In the genomic region with DNA sequence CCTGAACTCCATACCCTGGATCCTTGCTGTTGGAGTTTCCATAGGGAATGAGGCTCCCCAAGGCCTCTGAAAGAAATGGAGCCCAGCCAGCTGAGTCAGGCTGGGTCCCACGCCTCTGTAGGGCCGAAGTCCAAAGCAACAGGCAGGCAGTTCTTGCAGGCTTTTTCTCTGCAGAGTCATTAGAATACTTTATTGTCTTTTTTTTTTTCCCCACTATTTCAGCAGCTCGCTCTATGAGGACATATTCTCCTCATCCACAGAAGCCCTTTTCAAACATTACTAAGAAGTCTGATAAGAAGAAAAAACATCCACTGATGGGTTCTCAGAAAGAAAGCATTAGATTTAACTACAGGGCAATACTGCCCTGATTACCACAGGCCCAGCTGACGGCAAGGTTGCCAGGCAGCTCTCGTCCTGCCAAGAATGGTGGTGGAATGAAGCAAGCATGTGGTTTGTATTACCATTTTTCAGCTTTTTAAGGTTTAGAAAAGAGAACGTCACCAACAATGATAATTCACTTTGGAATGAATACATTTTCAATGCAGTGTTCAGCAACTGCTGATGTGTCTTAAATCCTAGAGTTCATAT, we compare ENCODE assay signal across 8 cellular contexts.
DNase-seq lines count a peak whose midpoint lies in the region; ATAC-seq and TF ChIP-seq lines count a peak whose summit lies in the region.

No MANE protein-coding gene starts in this region.

- no peak for TF ChIP-seq POLR2A in testis (IDR thresholded peaks at IDR 0.05)

- no peaks in the 10 kb centered on the region for H3K79me2 ChIP-seq in mammary epithelial cell (ENCODE audit: insufficient read depth, low read length)

- H3K27ac ChIP-seq in mammary epithelial cell (ENCODE audit: insufficient read depth, low read depth, low read length) (peak overlapping the region; percentile 63), liver (ENCODE audit: low read depth in 1 of 2, low read length in 2 of 2) (peak overlapping the region; percentile 83 to 88), testis (peak overlapping the region; percentile 8 to 80)

- DNase-seq in HuH-7.5 (ENCODE audit: low spot score) (peak; percentile 20), mammary epithelial cell (peak; percentile 81), testis (peak; percentile 73), GM13976 (ENCODE audit: low spot score) (no peak), SKM-1 treated with dmso at 0.1 percent for 144 hours (lab: John Stamatoyannopoulos, UW; ENCODE audit: unreplicated experiment) (no peak)
- no peak for DNase-seq in activated CD4-positive, alpha-beta T cell treated with anti-CD3 and anti-CD28 coated beads, Interleukin-2, amount 50 U/mL, for 48 hours

- H3K9me3 ChIP-seq in mammary epithelial cell (replicated peaks; ENCODE audit: insufficient read depth, low read length) (no peaks in the 10 kb centered on the region), liver (ENCODE audit: control insufficient read depth in 4 of 4, low read length in 3 of 4) (no peaks in the 10 kb centered on the region), testis (no peaks in the 10 kb centered on the region)

- H3K4me3 ChIP-seq in mammary epithelial cell (replicated peaks in 1 of 3; ENCODE audit: insufficient read depth in 1 of 3, low read depth in 2 of 3, low read length in 3 of 3) (no peak overlapping the region), liver (ENCODE audit: low read depth in 1 of 3, low read length in 3 of 3) (no peak overlapping the region), testis (no peak overlapping the region)

- H3K4me2 ChIP-seq in mammary epithelial cell (ENCODE audit: insufficient read depth, low read depth, low read length), result peak overlapping the region; percentile 51

- no TSS peak for BruUV-seq in mammary epithelial cell (replicated peaks; lab: Mats Ljungman, UMichigan)

- H3K9ac ChIP-seq in mammary epithelial cell (ENCODE audit: insufficient read depth, low read length) (no peak overlapping the region), liver (ENCODE audit: low read depth in 1 of 2, low read length in 2 of 2) (no peak overlapping the region)

- peaks cover 22% of the 10 kb centered on the region for H3K4me1 ChIP-seq in mammary epithelial cell (ENCODE audit: insufficient read depth, low read length)
- peaks cover 2 to 14% (median 6%) of the 10 kb centered on the region in 4 donors for H3K4me1 ChIP-seq in liver (ENCODE audit: control insufficient read depth in 4 of 4, insufficient read depth in 4 of 4, low read length in 3 of 4)
- H3K4me1 ChIP-seq in testis, result peaks cover 24% of the 10 kb centered on the region

- dilution Hi-C loops in mammary epithelial cell (cut with HindIII; ENCODE audit: low sequenced_read_pairs), result no loop called here

- no peaks in the 10 kb centered on the region for H4K20me1 ChIP-seq in mammary epithelial cell (ENCODE audit: insufficient read depth, low read length)

- 3% methylated on average over 6 of the region's 6 CpGs for WGBS in mammary epithelial cell (ENCODE audit: low coverage, missing lambda C conversion rate)
- WGBS in liver, result 22% methylated on average over 6 of the region's 6 CpGs
- 29 to 37% methylated on average over 6 of the region's 6 CpGs for WGBS in testis, 2 donors

- no peaks in the 10 kb centered on the region for H3K36me3 ChIP-seq in mammary epithelial cell (ENCODE audit: insufficient read depth, low read length)
- no peaks in the 10 kb centered on the region for H3K36me3 ChIP-seq in liver (ENCODE audit: control insufficient read depth in 4 of 4, insufficient read depth in 3 of 4, low read depth in 1 of 4, low read length in 3 of 4)
- H3K36me3 ChIP-seq in testis (ENCODE audit: low read depth, missing control alignments), result no peaks in the 10 kb centered on the region

- TF ChIP-seq RAD21 in liver (IDR thresholded peaks at IDR 0.05), result peak; percentile 50 to 51

- in situ Hi-C loops in mammary epithelial cell (cut with MboI; ENCODE audit: low sequenced_read_pairs in 2 of 2), result no loop called here
- in situ Hi-C loops in GM13976 (cut with MboI; ENCODE audit: low sequenced_read_pairs, unreplicated experiment), result no loop called here

- ATAC-seq in GM21619 (IDR thresholded peaks at IDR 0.05; ENCODE audit: unreplicated experiment), result no peak

- CTCF ChIA-PET in mammary epithelial cell (lab: Charles Lee; ENCODE audit: low non-redundant PET), result interaction anchor here (0.6 kb wide), 1 partner anchor 224 kb away, joined by 4 read pairs; the partner anchor contains the start of gene CITED2

- no peak for TF ChIP-seq CTCF in mammary epithelial cell (conservative IDR thresholded peaks at IDR 0.05 in 1 of 2, IDR thresholded peaks at IDR 0.05 in 1 of 2; ENCODE audit: extremely low read depth in 1 of 2, insufficient read depth in 1 of 2, low read depth in 1 of 2, low read length in 2 of 2)
- no peak for TF ChIP-seq CTCF in liver (IDR thresholded peaks at IDR 0.05; ENCODE audit: low read depth, low read length, missing input control)
- TF ChIP-seq CTCF in testis (IDR thresholded peaks at IDR 0.05), result no peak
- no peak for TF ChIP-seq CTCF in GM13976 (IDR thresholded peaks at IDR 0.05; ENCODE audit: borderline replicate concordance, control extremely low read depth, extremely low read depth, insufficient read depth, missing control alignments)

- intact Hi-C loops in mammary epithelial cell (cut with micrococcal nuclease), result loop anchor here (2.0 kb wide), 1 partner anchor 223 kb away; the partner anchor contains the start of gene CITED2
- intact Hi-C loops in testis (cut with DNase I; ENCODE audit: low total_unique reads), result no loop called here

- H3K27me3 ChIP-seq in mammary epithelial cell (ENCODE audit: insufficient read depth, low read length) (no peaks in the 10 kb centered on the region), liver (ENCODE audit: control insufficient read depth in 4 of 4, insufficient read depth in 4 of 4, low read length in 3 of 4) (no peaks in the 10 kb centered on the region), testis (no peaks in the 10 kb centered on the region)

- peak overlapping the region; percentile 30 for H2AFZ ChIP-seq in mammary epithelial cell (ENCODE audit: low read depth, low read length)

TF ChIP-seq in liver, 16 proteins besides CTCF, POLR2A, EP300 and RAD21:
- TF ChIP-seq HNF4A (conservative IDR thresholded peaks at IDR 0.05), result peak; percentile 93
- TF ChIP-seq, protein P1, sequence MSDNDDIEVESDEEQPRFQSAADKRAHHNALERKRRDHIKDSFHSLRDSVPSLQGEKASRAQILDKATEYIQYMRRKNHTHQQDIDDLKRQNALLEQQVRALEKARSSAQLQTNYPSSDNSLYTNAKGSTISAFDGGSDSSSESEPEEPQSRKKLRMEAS (IDR thresholded peaks at IDR 0.05), result peak; percentile 16
- TF ChIP-seq EGR1 (IDR thresholded peaks at IDR 0.05; ENCODE audit: low read depth in 2 of 2), result peak in 1 of 2 donors; percentile 39
- TF ChIP-seq, protein P2, sequence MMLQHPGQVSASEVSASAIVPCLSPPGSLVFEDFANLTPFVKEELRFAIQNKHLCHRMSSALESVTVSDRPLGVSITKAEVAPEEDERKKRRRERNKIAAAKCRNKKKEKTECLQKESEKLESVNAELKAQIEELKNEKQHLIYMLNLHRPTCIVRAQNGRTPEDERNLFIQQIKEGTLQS (IDR thresholded peaks at IDR 0.05), result peak; percentile 22
- TF ChIP-seq TAF1 (conservative IDR thresholded peaks at IDR 0.05), result no peak
- TF ChIP-seq FOXA2 (IDR thresholded peaks at IDR 0.05), result no peak
- peak; percentile 29 to 40 for TF ChIP-seq RXRA (IDR thresholded peaks at IDR 0.05)
- TF ChIP-seq JUND (IDR thresholded peaks at IDR 0.05), result peak in 1 of 2 donors; percentile 38
- TF ChIP-seq REST (IDR thresholded peaks at IDR 0.05), result peak; percentile 56
- TF ChIP-seq HNF4G (IDR thresholded peaks at IDR 0.05), result peak; percentile 82
- peak; percentile 71 for TF ChIP-seq YY1 (IDR thresholded peaks at IDR 0.05)
- no peak for TF ChIP-seq FOXA1 (IDR thresholded peaks at IDR 0.05)
- TF ChIP-seq, protein P3, sequence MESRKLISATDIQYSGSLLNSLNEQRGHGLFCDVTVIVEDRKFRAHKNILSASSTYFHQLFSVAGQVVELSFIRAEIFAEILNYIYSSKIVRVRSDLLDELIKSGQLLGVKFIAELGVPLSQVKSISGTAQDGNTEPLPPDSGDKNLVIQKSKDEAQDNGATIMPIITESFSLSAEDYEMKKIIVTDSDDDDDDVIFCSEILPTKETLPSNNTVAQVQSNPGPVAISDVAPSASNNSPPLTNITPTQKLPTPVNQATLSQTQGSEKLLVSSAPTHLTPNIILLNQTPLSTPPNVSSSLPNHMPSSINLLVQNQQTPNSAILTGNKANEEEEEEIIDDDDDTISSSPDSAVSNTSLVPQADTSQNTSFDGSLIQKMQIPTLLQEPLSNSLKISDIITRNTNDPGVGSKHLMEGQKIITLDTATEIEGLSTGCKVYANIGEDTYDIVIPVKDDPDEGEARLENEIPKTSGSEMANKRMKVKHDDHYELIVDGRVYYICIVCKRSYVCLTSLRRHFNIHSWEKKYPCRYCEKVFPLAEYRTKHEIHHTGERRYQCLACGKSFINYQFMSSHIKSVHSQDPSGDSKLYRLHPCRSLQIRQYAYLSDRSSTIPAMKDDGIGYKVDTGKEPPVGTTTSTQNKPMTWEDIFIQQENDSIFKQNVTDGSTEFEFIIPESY (IDR thresholded peaks at IDR 0.05), result no peak
- peak; percentile 11 for TF ChIP-seq NR2F2 (IDR thresholded peaks at IDR 0.05)
- peak; percentile 70 for TF ChIP-seq SP1 (IDR thresholded peaks at IDR 0.05)
TF ChIP-seq in liver: peak in this region for 11.

Comparison
In these comparisons a context has a peak if more than half of its experiments do, and no peak if none do; other contexts are left out.
1. DNase-seq: peak in HuH-7.5 (single experiment), mammary epithelial cell (single experiment) and testis (single experiment); none in GM13976 (single experiment), SKM-1 treated with dmso at 0.1 percent for 144 hours (single experiment) and activated CD4-positive, alpha-beta T cell treated with anti-CD3 and anti-CD28 coated beads, Interleukin-2, amount 50 U/mL, for 48 hours (0 of 2).
2. Peak in every context shown above with its lines, with median percentiles within 50 percentile points of each other: H3K27ac ChIP-seq.